In genomic region chr11:75816561-75817239, GRCh38 we compare ENCODE assay signal across 8 cellular contexts. TPM values are rescaled to one million over a fixed set of nuclear protein-coding genes. Genes with fewer than 3 reads are reported as not detected.
DNase-seq lines count a peak whose midpoint lies in the region; ATAC-seq and TF ChIP-seq lines count a peak whose summit lies in the region.
"Had no signal": no experiment of that assay in that cellular context is flagged by ENCODE, and none has a peak within 500 bp of the region (broad histone marks: within the 10 kb centered on the region; RNA-seq: fewer than 3 reads in every experiment).

No MANE protein-coding gene starts in this region.

- H3K9ac ChIP-seq in skeletal muscle satellite cell (ENCODE audit: low read depth, low read length) = peak overlapping the region; percentile 92

- H3K9me3 ChIP-seq in HAP-1 = no peaks in the 10 kb centered on the region
- no peaks in the 10 kb centered on the region for H3K9me3 ChIP-seq in esophagus muscularis mucosa
- no peaks in the 10 kb centered on the region for H3K9me3 ChIP-seq in skeletal muscle satellite cell (replicated peaks; ENCODE audit: low read length)

- no peak for TF ChIP-seq CTCF in esophagus muscularis mucosa (IDR thresholded peaks at IDR 0.05)

- peaks cover 8% of the 10 kb centered on the region; the same call in 1 of the 2 replicates for H3K4me1 ChIP-seq in HAP-1
- H3K4me1 ChIP-seq in esophagus muscularis mucosa = peaks cover 23 to 62% (median 58%) of the 10 kb centered on the region in 4 donors
- peaks cover 26% of the 10 kb centered on the region for H3K4me1 ChIP-seq in skeletal muscle satellite cell (ENCODE audit: control insufficient read depth, insufficient read depth, low read length)

- no peak for ATAC-seq in GM19328 (IDR thresholded peaks at IDR 0.05; ENCODE audit: unreplicated experiment)

- DNase-seq in HAP-1 (ENCODE audit: low spot score in 2 of 2) (peak; percentile 30 to 70), NOMO-1 treated with DMSO at 0.1 percent for 48 hours (lab: John Stamatoyannopoulos, UW; ENCODE audit: unreplicated experiment) (peak; percentile 45), esophagus muscularis mucosa (ENCODE audit: extremely low spot score) (no peak), HuH-7.5 (ENCODE audit: low spot score) (no peak)
- no peak for DNase-seq in NK-92 treated with Interleukin-12 subunit alpha and Interleukin-12 subunit beta, amount 100 ng/mL, for 24 hours (lab: John Stamatoyannopoulos, UW)
- DNase-seq: activated CD4-positive, alpha-beta memory T cell treated with anti-CD3 and anti-CD28 coated beads for 36 hours had no signal

- H3K4me2 ChIP-seq in skeletal muscle satellite cell (ENCODE audit: low read length) = peak overlapping the region; percentile 96

- no peaks in the 10 kb centered on the region for H3K36me3 ChIP-seq in HAP-1 (replicated peaks)
- no peaks in the 10 kb centered on the region for H3K36me3 ChIP-seq in esophagus muscularis mucosa
- H3K36me3 ChIP-seq in skeletal muscle satellite cell (ENCODE audit: insufficient read depth, low read length) = no peaks in the 10 kb centered on the region

- peak overlapping the region; percentile 80 for H3K4me3 ChIP-seq in HAP-1
- H3K4me3 ChIP-seq in esophagus muscularis mucosa = peak overlapping the region; percentile 87 to 100 (median 93)
- peak overlapping the region; percentile 78 for H3K4me3 ChIP-seq in skeletal muscle satellite cell (ENCODE audit: low read length)

- in situ Hi-C loops in HAP-1 (cut with MboI; ENCODE audit: low sequenced_read_pairs) = no loop called here

- H3K27ac ChIP-seq in esophagus muscularis mucosa (replicated peaks in 1 of 4) = peak overlapping the region; percentile 94 to 99 (median 96)

- intact Hi-C loops in esophagus muscularis mucosa (cut with DNase I) = no loop called here

- TF ChIP-seq EP300 in esophagus muscularis mucosa (IDR thresholded peaks at IDR 0.05) = no peak

- TF ChIP-seq POLR2A in esophagus muscularis mucosa (IDR thresholded peaks at IDR 0.05; ENCODE audit: low read depth) = no peak

- WGBS in esophagus muscularis mucosa = 19% methylated on average over 6 of the region's 6 CpGs

- H3K27me3 ChIP-seq in HAP-1 (ENCODE audit: low read depth) (no peaks in the 10 kb centered on the region), esophagus muscularis mucosa (no peaks in the 10 kb centered on the region), skeletal muscle satellite cell (ENCODE audit: control insufficient read depth, insufficient read depth, low read length) (no peaks in the 10 kb centered on the region)

RNA-seq across cellular contexts. Expression of gene UVRAG, which starts 1.7 kb away (rescaled TPM):
- 10 to 100 TPM; 30.6 to 37.4 (median 34.7) TPM for total RNA-seq in esophagus muscularis mucosa
- total RNA-seq in skeletal muscle satellite cell (2012; rRNA removed) = 14.4 and 18.0 TPM in 2 replicates

RNA-seq across cellular contexts. Expression of gene DGAT2, which starts 48.1 kb away (rescaled TPM):
- 1 to 10 TPM in 3 of 4 donors, under 1 TPM in 1; 0.83 to 6.5 (median 2.0) TPM for total RNA-seq in esophagus muscularis mucosa
- 9.9 and 20.8 TPM in 2 replicates for total RNA-seq in skeletal muscle satellite cell (2012; rRNA removed)

Comparison
In these comparisons a context has a peak if more than half of its experiments do, and no peak if none do; other contexts are left out.
1. DNase-seq: peak in HAP-1 (2 of 2) and NOMO-1 treated with DMSO at 0.1 percent for 48 hours (single experiment); none in esophagus muscularis mucosa (single experiment), HuH-7.5 (single experiment) and NK-92 treated with Interleukin-12 subunit alpha and Interleukin-12 subunit beta, amount 100 ng/mL, for 24 hours (single experiment).
2. Peak in every context shown above with its lines, with median percentiles within 50 percentile points of each other: H3K4me3 ChIP-seq.